ENCODE assay signal across 1 cellular context in the genomic region with DNA sequence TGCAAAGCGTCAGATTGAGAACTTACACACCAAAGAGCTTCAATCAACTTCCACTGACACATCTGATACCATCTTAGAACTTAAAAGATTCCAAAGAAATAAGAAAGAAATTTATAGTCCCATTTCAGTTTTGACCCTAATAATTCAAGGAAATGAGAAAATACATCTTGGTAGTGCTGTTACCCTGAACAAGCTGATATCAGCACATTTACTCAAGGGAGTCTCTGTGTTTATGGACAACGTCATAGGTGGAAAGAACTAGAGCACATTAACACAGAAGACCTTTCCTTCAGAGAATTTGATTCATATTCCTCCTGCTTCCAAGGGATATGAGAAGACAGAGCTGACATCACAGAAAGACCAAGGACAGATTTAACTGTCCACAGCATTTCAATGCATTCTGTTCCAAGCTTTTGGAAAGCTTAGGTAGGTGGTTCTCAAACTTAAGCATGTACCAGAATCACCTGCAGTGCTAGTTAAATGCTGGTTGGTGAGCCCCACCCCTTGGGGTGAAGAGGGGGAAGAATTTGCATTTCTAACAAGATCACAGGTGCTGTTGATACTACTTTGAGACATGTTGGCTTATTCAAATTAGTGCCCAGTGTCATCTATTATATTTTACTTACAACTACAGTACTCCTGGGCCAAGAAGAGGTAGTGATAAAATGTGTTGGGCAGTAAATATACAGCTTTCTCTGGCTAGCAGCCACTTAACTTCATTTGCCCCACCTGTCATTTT.
TF ChIP-seq lines count a peak whose summit lies in the region.

No MANE protein-coding gene starts in this region.

TF ChIP-seq in H1, 55 proteins besides CTCF, POLR2A, EP300 and RAD21 (continued from another document):
- TF ChIP-seq NANOG (IDR thresholded peaks at IDR 0.05; ENCODE audit: insufficient read depth, low read depth, low read length, poor library complexity, severe bottlenecking) = no peak
- TF ChIP-seq, protein P1, sequence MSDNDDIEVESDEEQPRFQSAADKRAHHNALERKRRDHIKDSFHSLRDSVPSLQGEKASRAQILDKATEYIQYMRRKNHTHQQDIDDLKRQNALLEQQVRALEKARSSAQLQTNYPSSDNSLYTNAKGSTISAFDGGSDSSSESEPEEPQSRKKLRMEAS (IDR thresholded peaks at IDR 0.05) = no peak
- TF ChIP-seq RFX5 (IDR thresholded peaks at IDR 0.05; ENCODE audit: borderline replicate concordance, low read depth, low read length) = no peak
- TF ChIP-seq TEAD4 (IDR thresholded peaks at IDR 0.05; ENCODE audit: low read depth, low read length) = no peak
- TF ChIP-seq ZNF274 (IDR thresholded peaks at IDR 0.05; ENCODE audit: borderline replicate concordance, extremely low read depth, low read length) = no peak
- TF ChIP-seq EGR1 (IDR thresholded peaks at IDR 0.05; ENCODE audit: borderline replicate concordance, low read depth, low read length) = no peak
- no peak for TF ChIP-seq GTF2F1 (IDR thresholded peaks at IDR 0.05; ENCODE audit: borderline replicate concordance, low read depth, low read length)
- TF ChIP-seq CEBPB (IDR thresholded peaks at IDR 0.05; ENCODE audit: low read depth, low read length) = no peak
- no peak for TF ChIP-seq HDAC2 (IDR thresholded peaks at IDR 0.05; ENCODE audit: borderline replicate concordance in 1 of 2, low read depth in 2 of 2, low read length in 2 of 2)
